ENCODE assay signal across 8 cellular contexts in the genomic region with DNA sequence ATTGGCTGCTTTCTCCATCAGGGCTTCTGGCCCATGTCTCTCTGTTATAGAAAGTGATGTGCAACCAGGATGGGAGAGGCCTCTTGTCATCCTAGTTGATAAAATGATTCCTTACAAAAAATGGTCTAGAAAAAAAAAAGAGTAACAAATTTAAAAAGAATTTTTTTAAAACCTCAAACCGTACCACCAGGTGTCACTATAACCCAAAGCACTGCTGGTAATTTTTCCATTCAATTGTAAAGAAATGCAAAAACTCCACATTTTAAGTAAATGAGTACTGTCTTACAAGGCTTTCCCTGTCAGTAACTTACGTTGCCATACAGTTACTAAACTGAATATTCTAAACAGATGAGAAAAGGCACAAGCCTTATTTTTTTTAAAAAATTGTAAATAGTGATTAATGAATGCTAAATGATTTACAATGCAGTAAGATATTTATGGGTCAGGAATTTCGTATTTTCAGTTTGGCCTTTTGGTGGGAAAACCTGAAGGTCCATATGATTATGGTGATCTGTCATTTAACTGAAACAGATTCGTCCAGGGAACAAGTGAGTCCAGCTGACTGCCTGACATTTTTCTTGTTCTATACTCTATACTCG.
DNase-seq lines count a peak whose midpoint lies in the region; ATAC-seq and TF ChIP-seq lines count a peak whose summit lies in the region.

No MANE protein-coding gene starts in this region.

- no peaks in the 10 kb centered on the region for H4K20me1 ChIP-seq in neural progenitor cell (ENCODE audit: low read depth)

- H3K27me3 ChIP-seq in heart right ventricle (no peaks in the 10 kb centered on the region), neural progenitor cell (no peaks in the 10 kb centered on the region)

- H3K4me2 ChIP-seq in neural progenitor cell: no peak overlapping the region

- H3K9me3 Mint-ChIP-seq in chondrocyte (ENCODE audit: low read depth) (no peaks in the 10 kb centered on the region), neural progenitor cell (no peaks in the 10 kb centered on the region)

- peak overlapping the region in 1 of 10 donors; percentile 16 for H3K27ac ChIP-seq in heart right ventricle
- no peak overlapping the region for H3K27ac ChIP-seq in neural progenitor cell

- H3K9me3 ChIP-seq in heart right ventricle (no peaks in the 10 kb centered on the region), neural progenitor cell (ENCODE audit: low read depth) (no peaks in the 10 kb centered on the region)

- intact Hi-C loops in heart right ventricle (cut with DNase I) (loop anchor here in 8 of 10 donors (1.0 to 10.0 kb wide), 10 partner anchors 37 to 701 kb away; no protein-coding TSS in a partner anchor), cardiac septum (cut with DNase I) (loop anchor here (2.0 kb wide), 1 partner anchor 127 kb away; no protein-coding TSS in a partner anchor)

- H3K9ac ChIP-seq in neural progenitor cell: no peak overlapping the region

- peaks cover 0 to 14% (median 0%) of the 10 kb centered on the region in 9 donors for H3K36me3 ChIP-seq in heart right ventricle
- H3K36me3 ChIP-seq in neural progenitor cell: no peaks in the 10 kb centered on the region

- peak overlapping the region; percentile 4 for H3K27ac Mint-ChIP-seq in chondrocyte (ENCODE audit: unreplicated experiment)
- H3K27ac Mint-ChIP-seq in neural progenitor cell: no peak overlapping the region

- TF ChIP-seq CTCF in heart right ventricle (IDR thresholded peaks at IDR 0.05) (peak; percentile 54 to 82 (median 72)), chondrocyte (IDR thresholded peaks at IDR 0.05) (peak; percentile 96), neural progenitor cell (IDR thresholded peaks at IDR 0.05) (peak; percentile 74)

- no peaks in the 10 kb centered on the region for H3K79me2 ChIP-seq in neural progenitor cell (ENCODE audit: low read depth)

- H3K27me3 Mint-ChIP-seq in chondrocyte (ENCODE audit: low read depth): no peaks in the 10 kb centered on the region
- no peaks in the 10 kb centered on the region for H3K27me3 Mint-ChIP-seq in neural progenitor cell (ENCODE audit: insufficient read depth, low read depth)

- no peak overlapping the region for H3K4me3 Mint-ChIP-seq in chondrocyte (ENCODE audit: unreplicated experiment)
- no peak overlapping the region for H3K4me3 Mint-ChIP-seq in neural progenitor cell

- H3K4me3 ChIP-seq in heart right ventricle: no peak overlapping the region
- no peak overlapping the region for H3K4me3 ChIP-seq in neural progenitor cell

- WGBS in heart right ventricle, 2 donors: 46 to 56% methylated on average over 5 of the region's 5 CpGs

- no peaks in the 10 kb centered on the region for H3K36me3 Mint-ChIP-seq in chondrocyte (ENCODE audit: low read depth)
- H3K36me3 Mint-ChIP-seq in neural progenitor cell: peaks cover 16% of the 10 kb centered on the region

- H2AFZ ChIP-seq in neural progenitor cell (replicated peaks): no peak overlapping the region

- DNase-seq in heart right ventricle: peak in 1 of 2 donors; percentile 38
- DNase-seq in cardiac septum (ENCODE audit: low spot score): no peak
- peak; percentile 33 for DNase-seq in NCI-H345 (lab: John Stamatoyannopoulos, UW)
- DNase-seq in chondrocyte (ENCODE audit: low spot score): no peak
- peak; percentile 44 for DNase-seq in neural progenitor cell (ENCODE audit: low spot score)
- DNase-seq in SW480 (ENCODE audit: low spot score): no peak
- no peak for DNase-seq in mucosa of gallbladder (ENCODE audit: low spot score)

- H3K4me1 ChIP-seq in heart right ventricle (peaks cover 6 to 63% (median 31%) of the 10 kb centered on the region in 9 donors), neural progenitor cell (no peaks in the 10 kb centered on the region)

- ATAC-seq in heart right ventricle (peak in 1 of 8 donors; percentile 26), GM21619 (IDR thresholded peaks at IDR 0.05; ENCODE audit: unreplicated experiment) (no peak)

- H3K4me1 Mint-ChIP-seq in chondrocyte (ENCODE audit: low read depth) (peaks cover 28% of the 10 kb centered on the region), neural progenitor cell (peaks cover 20% of the 10 kb centered on the region)

- no peaks in the 10 kb centered on the region for H3F3A ChIP-seq in neural progenitor cell (ENCODE audit: low read depth)

Comparison
In these comparisons a context has a peak if more than half of its experiments do, and no peak if none do; other contexts are left out.
1. DNase-seq: peak in NCI-H345 (single experiment) and neural progenitor cell (single experiment); none in cardiac septum (single experiment), chondrocyte (single experiment), SW480 (single experiment) and mucosa of gallbladder (single experiment).
2. Peak in every context shown above with its lines, with median percentiles within 50 percentile points of each other: CTCF ChIP-seq.